10 cellular contexts compared by ENCODE assay signal in genomic region chr17:32488177-32488542, GRCh38. TPM values are rescaled to one million over a fixed set of nuclear protein-coding genes. Genes with fewer than 3 reads are reported as not detected.
DNase-seq lines count a peak whose midpoint lies in the region; ATAC-seq and FAIRE-seq lines count a peak whose summit lies in the region.
"Had no signal": no experiment of that assay in that cellular context is flagged by ENCODE, and none has a peak within 500 bp of the region (broad histone marks: within the 10 kb centered on the region; RNA-seq: fewer than 3 reads in every experiment).

No MANE protein-coding gene starts in this region.

- H3K36me3 Mint-ChIP-seq in activated naive CD8-positive, alpha-beta T cell treated with anti-CD3 and anti-CD28 coated beads, Interleukin-2, amount 10 ng/mL, durations not matched to agents 7 days and 5 days = peaks cover 20% of the 10 kb centered on the region

- no peaks in the 10 kb centered on the region for H3K9me3 ChIP-seq in BLaER1
- H3K9me3 ChIP-seq in mesodermal cell (ENCODE audit: control insufficient read depth, low read length) = no peaks in the 10 kb centered on the region
- H3K9me3 ChIP-seq: adrenal gland had no signal

- H4K20me1 ChIP-seq in BLaER1 = peaks cover 45% of the 10 kb centered on the region

- DNase-seq in GM18507 (ENCODE audit: extremely low spot score, insufficient read length, low read depth) (no peak), NCI-H1092 treated with DMSO at 0.1 percent for 48 hours (lab: John Stamatoyannopoulos, UW) (no peak), dedifferentiated amniotic fluid mesenchymal stem cell (ENCODE audit: extremely low spot score) (no peak)
- no peak for DNase-seq in activated naive CD8-positive, alpha-beta T cell treated with anti-CD3 and anti-CD28 coated beads, Interleukin-2, amount 10 ng/mL, durations not matched to agents 7 days and 5 days
- DNase-seq: SIG-M5 had no signal

- H3K36me3 ChIP-seq in BLaER1 (peaks cover 35% of the 10 kb centered on the region), mesodermal cell (ENCODE audit: control insufficient read depth, insufficient read depth, low read length) (peaks cover 31% of the 10 kb centered on the region)
- H3K36me3 ChIP-seq: adrenal gland had no signal

- peak overlapping the region; percentile 88 for H3K4me3 ChIP-seq in BLaER1
- peak overlapping the region; percentile 54 for H3K4me3 ChIP-seq in mesodermal cell (ENCODE audit: extremely low read depth, insufficient read depth, low read length, poor library complexity, severe bottlenecking)

- H3K4me1 Mint-ChIP-seq in activated naive CD8-positive, alpha-beta T cell treated with anti-CD3 and anti-CD28 coated beads, Interleukin-2, amount 10 ng/mL, durations not matched to agents 7 days and 5 days = peaks cover 49% of the 10 kb centered on the region

- H3K9ac ChIP-seq in BLaER1 = peak overlapping the region; percentile 92; the same call in 1 of the 2 replicates

- H3K4me3 Mint-ChIP-seq in activated naive CD8-positive, alpha-beta T cell treated with anti-CD3 and anti-CD28 coated beads, Interleukin-2, amount 10 ng/mL, durations not matched to agents 7 days and 5 days = peak overlapping the region; percentile 93

- POLR2A ChIA-PET in activated naive CD8-positive, alpha-beta T cell treated with anti-CD3 and anti-CD28 coated beads, Interleukin-2, amount 10 ng/mL, durations not matched to agents 7 days and 5 days (lab: Charles Lee) = interaction anchor here (0.6 to 4.4 kb wide), 7 partner anchors 9 to 131 kb away, joined by 3 to 60 read pairs (median 7); no protein-coding TSS in a partner anchor

- ATAC-seq in activated naive CD8-positive, alpha-beta T cell treated with anti-CD3 and anti-CD28 coated beads, Interleukin-2, amount 10 ng/mL, durations not matched to agents 7 days and 5 days (ENCODE audit: low read depth) = no peak
- no peak for ATAC-seq in HG03045 (IDR thresholded peaks at IDR 0.05; ENCODE audit: unreplicated experiment)
- ATAC-seq in HG03097 (IDR thresholded peaks at IDR 0.05; ENCODE audit: low FRiP score, unreplicated experiment) = no peak

- H3K27ac ChIP-seq in BLaER1 (no peak overlapping the region), mesodermal cell (ENCODE audit: low read depth, low read length, severe bottlenecking) (no peak overlapping the region)

- no peaks in the 10 kb centered on the region for H3K27me3 Mint-ChIP-seq in activated naive CD8-positive, alpha-beta T cell treated with anti-CD3 and anti-CD28 coated beads, Interleukin-2, amount 10 ng/mL, durations not matched to agents 7 days and 5 days

- H3K4me1 ChIP-seq in BLaER1 (peaks cover 74% of the 10 kb centered on the region), mesodermal cell (ENCODE audit: control insufficient read depth, insufficient read depth, low read length, poor library complexity, severe bottlenecking) (peaks cover 23% of the 10 kb centered on the region)

- H3K27ac Mint-ChIP-seq in activated naive CD8-positive, alpha-beta T cell treated with anti-CD3 and anti-CD28 coated beads, Interleukin-2, amount 10 ng/mL, durations not matched to agents 7 days and 5 days = peak overlapping the region; percentile 69

- H3K27me3 ChIP-seq in BLaER1 = no peaks in the 10 kb centered on the region
- H3K27me3 ChIP-seq: adrenal gland had no signal

- 89 to 92% methylated on average over 11 to 12 of the region's 16 CpGs for WGBS in mesodermal cell (ENCODE audit: insufficient coverage in 2 of 2), 2 experiments

- FAIRE-seq in GM18507 (lab: Jason Lieb, UNC) = peak; percentile 63

- H3K4me2 ChIP-seq in BLaER1 = peak overlapping the region; percentile 82

- no peaks in the 10 kb centered on the region for H3K9me3 Mint-ChIP-seq in activated naive CD8-positive, alpha-beta T cell treated with anti-CD3 and anti-CD28 coated beads, Interleukin-2, amount 10 ng/mL, durations not matched to agents 7 days and 5 days

RNA-seq across cellular contexts. Expression of gene CDK5R1, which starts 1.4 kb away (rescaled TPM):
- 1 to 10 TPM; 8.1 to 8.4 TPM for total RNA-seq in activated naive CD8-positive, alpha-beta T cell treated with anti-CD3 and anti-CD28 coated beads, Interleukin-2, amount 10 ng/mL, durations not matched to agents 7 days and 5 days
- polyA plus RNA-seq in mesodermal cell (2013, experiment 1 of 2) = 6.6 TPM
- polyA plus RNA-seq in mesodermal cell (2013, experiment 2 of 2) = 4.0 TPM

RNA-seq across cellular contexts. Expression of gene PSMD11, which starts 43.9 kb away (rescaled TPM):
- 10 to 100 TPM; 68.3 to 75.1 TPM for total RNA-seq in activated naive CD8-positive, alpha-beta T cell treated with anti-CD3 and anti-CD28 coated beads, Interleukin-2, amount 10 ng/mL, durations not matched to agents 7 days and 5 days
- 87.2 TPM for polyA plus RNA-seq in mesodermal cell (2013, experiment 1 of 2)
- 87.4 TPM for polyA plus RNA-seq in mesodermal cell (2013, experiment 2 of 2)
